In genomic region chr5:147858520-147858919, GRCh38 we compare ENCODE assay signal across 22 cellular contexts. TPM values are rescaled to one million over a fixed set of nuclear protein-coding genes. Genes with fewer than 3 reads are reported as not detected.
A peak's percentile ranks its signal among the peaks of the same experiment; 100 is the strongest.
DNase-seq lines count a peak whose midpoint lies in the region; ATAC-seq and TF ChIP-seq lines count a peak whose summit lies in the region.
"Had no signal": no experiment of that assay in that cellular context is flagged by ENCODE, and none has a peak within 500 bp of the region (broad histone marks: within the 10 kb centered on the region; RNA-seq: fewer than 3 reads in every experiment).

No MANE protein-coding gene starts in this region.

- H3K27ac ChIP-seq in HUES48 (ENCODE audit: low read depth, low read length) = peak overlapping the region; percentile 58
- H3K27ac ChIP-seq: BLaER1, C4-2B, GM23248 had no signal

- H3K36me3 ChIP-seq in HUES48 (ENCODE audit: control insufficient read depth, insufficient read depth, low read length) = peaks cover 22% of the 10 kb centered on the region
- H3K36me3 ChIP-seq: BLaER1, HAP-1 had no signal

- peaks cover 2% of the 10 kb centered on the region; the same call in 1 of the 2 replicates for H3K36me3 Mint-ChIP-seq in WTC11
- H3K36me3 Mint-ChIP-seq in glutamatergic neuron (ENCODE audit: unreplicated experiment) = no peaks in the 10 kb centered on the region
- H3K36me3 Mint-ChIP-seq: CD4-positive, CD25-positive, alpha-beta regulatory T cell; CD8-positive, alpha-beta T cell had no signal

- in situ Hi-C loops in KBM-7 (cut with MboI; ENCODE audit: low pct_unique_long_range_greater_than_20kb, low sequenced_read_pairs) = no loop called here

- H3K27me3 Mint-ChIP-seq in WTC11 (ENCODE audit: low read depth) = no peaks in the 10 kb centered on the region
- H3K27me3 Mint-ChIP-seq in glutamatergic neuron (ENCODE audit: unreplicated experiment) = peaks cover 4% of the 10 kb centered on the region

- POLR2A ChIA-PET in WTC11 (lab: Charles Lee) = interaction anchor here (0.6 to 1.1 kb wide), 2 partner anchors 11 to 65 kb away, joined by 3 to 5 read pairs; no protein-coding TSS in a partner anchor

- H3K27me3 ChIP-seq in HUES48 (ENCODE audit: control insufficient read depth, insufficient read depth, low read length) = no peaks in the 10 kb centered on the region
- H3K27me3 ChIP-seq: BLaER1 had no signal

- ATAC-seq in WTC11 (no peak), GM18517 (IDR thresholded peaks at IDR 0.05; ENCODE audit: unreplicated experiment) (no peak)
- ATAC-seq: CD8-positive, alpha-beta T cell; GM12878 had no signal

- peaks cover 91% of the 10 kb centered on the region for H3K4me1 Mint-ChIP-seq in WTC11
- H3K4me1 Mint-ChIP-seq in glutamatergic neuron (ENCODE audit: low read depth, unreplicated experiment) = peaks cover 1% of the 10 kb centered on the region
- H3K4me1 Mint-ChIP-seq: B cell had no signal

- H3K4me3 ChIP-seq in HUES48 (ENCODE audit: low read depth, low read length) = no peak overlapping the region
- H3K4me3 ChIP-seq: BLaER1, GM12878, GM23248, HAP-1 had no signal

- H3K27ac Mint-ChIP-seq in WTC11 (peak overlapping the region; percentile 85), glutamatergic neuron (ENCODE audit: unreplicated experiment) (peak overlapping the region; percentile 20)
- H3K27ac Mint-ChIP-seq: B cell; CD4-positive, CD25-positive, alpha-beta regulatory T cell; CD8-positive, alpha-beta T cell; HFFc6 had no signal

- no peak for DNase-seq in WTC11 (ENCODE audit: low spot score)
- no peak for DNase-seq in glutamatergic neuron
- DNase-seq in effector CD4-positive, alpha-beta T cell = no peak
- no peak for DNase-seq in KBM-7
- DNase-seq in stimulated activated CD4-positive, alpha-beta T cell treated with anti-CD3 and anti-CD28 coated beads, Interleukin-12 subunit alpha, Interleukin-12 subunit beta, amount 100 ng/mL, for 4 hours = no peak
- DNase-seq: Caco-2; CD4-positive, CD25-positive, alpha-beta regulatory T cell; CD8-positive, alpha-beta T cell; DMS153; DND-41; GDM1; GM23248; HFFc6 had no signal

- CTCF ChIA-PET in WTC11 (lab: Charles Lee) = interaction anchor here (0.9 to 3.2 kb wide), 10 partner anchors 9 to 82 kb away, joined by 3 to 26 read pairs (median 4); no protein-coding TSS in a partner anchor

- H3K4me3 Mint-ChIP-seq in WTC11 (no peak overlapping the region), glutamatergic neuron (ENCODE audit: unreplicated experiment) (no peak overlapping the region)
- H3K4me3 Mint-ChIP-seq: B cell; CD4-positive, CD25-positive, alpha-beta regulatory T cell; CD8-positive, alpha-beta T cell; HFFc6 had no signal

- no peaks in the 10 kb centered on the region for H3K9me3 Mint-ChIP-seq in WTC11
- H3K9me3 Mint-ChIP-seq in glutamatergic neuron (ENCODE audit: unreplicated experiment) = no peaks in the 10 kb centered on the region
- H3K9me3 Mint-ChIP-seq: CD8-positive, alpha-beta T cell; HFFc6 had no signal

- H3K4me1 ChIP-seq in HUES48 (ENCODE audit: control insufficient read depth, insufficient read depth, low read length) = peaks cover 49% of the 10 kb centered on the region
- H3K4me1 ChIP-seq: BLaER1, Caco-2, HAP-1 had no signal

- H3K9ac ChIP-seq in HUES48 (ENCODE audit: low read depth, low read length) = no peak overlapping the region
- H3K9ac ChIP-seq: BLaER1, GM23248 had no signal

- H3K9me3 ChIP-seq in HUES48 (ENCODE audit: control insufficient read depth, insufficient read depth, low read length) = no peaks in the 10 kb centered on the region
- H3K9me3 ChIP-seq: BLaER1, Caco-2, HAP-1 had no signal

- TF ChIP-seq CTCF in WTC11 (IDR thresholded peaks at IDR 0.05) (no peak), glutamatergic neuron (IDR thresholded peaks at IDR 0.05; ENCODE audit: partially characterized antibody, unreplicated experiment) (no peak)

TF ChIP-seq in WTC11, 78 proteins besides CTCF, POLR2A, EP300 and RAD21:
- TF ChIP-seq, protein P1, sequence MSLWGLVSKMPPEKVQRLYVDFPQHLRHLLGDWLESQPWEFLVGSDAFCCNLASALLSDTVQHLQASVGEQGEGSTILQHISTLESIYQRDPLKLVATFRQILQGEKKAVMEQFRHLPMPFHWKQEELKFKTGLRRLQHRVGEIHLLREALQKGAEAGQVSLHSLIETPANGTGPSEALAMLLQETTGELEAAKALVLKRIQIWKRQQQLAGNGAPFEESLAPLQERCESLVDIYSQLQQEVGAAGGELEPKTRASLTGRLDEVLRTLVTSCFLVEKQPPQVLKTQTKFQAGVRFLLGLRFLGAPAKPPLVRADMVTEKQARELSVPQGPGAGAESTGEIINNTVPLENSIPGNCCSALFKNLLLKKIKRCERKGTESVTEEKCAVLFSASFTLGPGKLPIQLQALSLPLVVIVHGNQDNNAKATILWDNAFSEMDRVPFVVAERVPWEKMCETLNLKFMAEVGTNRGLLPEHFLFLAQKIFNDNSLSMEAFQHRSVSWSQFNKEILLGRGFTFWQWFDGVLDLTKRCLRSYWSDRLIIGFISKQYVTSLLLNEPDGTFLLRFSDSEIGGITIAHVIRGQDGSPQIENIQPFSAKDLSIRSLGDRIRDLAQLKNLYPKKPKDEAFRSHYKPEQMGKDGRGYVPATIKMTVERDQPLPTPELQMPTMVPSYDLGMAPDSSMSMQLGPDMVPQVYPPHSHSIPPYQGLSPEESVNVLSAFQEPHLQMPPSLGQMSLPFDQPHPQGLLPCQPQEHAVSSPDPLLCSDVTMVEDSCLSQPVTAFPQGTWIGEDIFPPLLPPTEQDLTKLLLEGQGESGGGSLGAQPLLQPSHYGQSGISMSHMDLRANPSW (CRISPR knock-in tag; conservative IDR thresholded peaks at IDR 0.05; ENCODE audit: low read depth) = no peak
- 0 out of 2 replicates have a peak, but pooled peaks have one; percentile 31 for TF ChIP-seq ZNF671 (CRISPR knock-in tag; IDR thresholded peaks at IDR 0.05)

RNA-seq across cellular contexts. Expression of gene SCGB3A2, which starts 20.0 kb away (rescaled TPM):
- total RNA-seq in WTC11 (2021) (57.3 to 79.1 TPM (median 66.0 TPM) in 3 replicates), glutamatergic neuron (ENCODE audit: unreplicated experiment) (1.2 TPM)
- total RNA-seq: A172; A673; B cell; Caco-2; CD4-positive, CD25-positive, alpha-beta regulatory T cell; CD8-positive, alpha-beta T cell; GM12878; GM23248; HFFc6 had no signal

RNA-seq across cellular contexts. Expression of gene SPINK1, which starts 27.0 kb away (rescaled TPM):
- total RNA-seq in WTC11 (2021) = 5.4 to 10.6 TPM (median 5.5 TPM) in 3 replicates
- total RNA-seq in glutamatergic neuron (ENCODE audit: unreplicated experiment) = not detected
- total RNA-seq: A673; B cell; CD4-positive, CD25-positive, alpha-beta regulatory T cell; CD8-positive, alpha-beta T cell; GM23248; HFFc6 had no signal

RNA-seq across cellular contexts. Expression of gene C5orf46, which starts 47.8 kb away (rescaled TPM):
- total RNA-seq in WTC11 (2021) (not detected in 3 replicates), glutamatergic neuron (ENCODE audit: unreplicated experiment) (not detected)
- total RNA-seq: A172; A673; B cell; Caco-2; CD4-positive, CD25-positive, alpha-beta regulatory T cell; CD8-positive, alpha-beta T cell; GM12878; GM23248; HFFc6 had no signal

Comparison
In these comparisons a context has a peak if more than half of its experiments do, and no peak if none do; other contexts are left out.
1. RNA of gene SCGB3A2, which starts 20.0 kb away (total RNA-seq): 57.3 to 79.1 TPM in WTC11; 1.2 TPM in glutamatergic neuron (single experiment); every median in the first group is over 10 times any median in the second.